ENCODE assay signal across 1 cellular context in genomic region chr4:74308215-74308614, GRCh38.
TF ChIP-seq lines count a peak whose summit lies in the region.

A gene with protein sequence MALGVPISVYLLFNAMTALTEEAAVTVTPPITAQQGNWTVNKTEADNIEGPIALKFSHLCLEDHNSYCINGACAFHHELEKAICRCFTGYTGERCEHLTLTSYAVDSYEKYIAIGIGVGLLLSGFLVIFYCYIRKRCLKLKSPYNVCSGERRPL (plus strand): TSS chr4:74308470. CDS start chr4:74308534, 64 bp downstream.

TF ChIP-seq in SK-N-SH treated with all-trans-retinoic acid at 6 μM for 48 hours, 23 proteins besides CTCF, POLR2A, EP300 and RAD21 (continued from another document):
- TF ChIP-seq CSRNP3 (CRISPR knock-in tag; IDR thresholded peaks at IDR 0.05) = no peak
